ENCODE assay signal across 17 cellular contexts in genomic region chr20:35762461-35762860, GRCh38.
"Had no signal": no experiment of that assay in that cellular context is flagged by ENCODE, and none has a peak within 500 bp of the region (broad histone marks: within the 10 kb centered on the region; RNA-seq: fewer than 3 reads in every experiment).

No MANE protein-coding gene starts in this region.

- H3K4me1 Mint-ChIP-seq: endodermal cell had no signal

- H3K4me3 Mint-ChIP-seq: endodermal cell; natural killer cell; T-helper 1 cell treated with Interleukin-12 subunit alpha and Interleukin-12 subunit beta and Interleukin-4 antibody, amounts not matched to agents 30 μg/mL and 1 μg/mL, for 36 hours had no signal

- H3K27me3 ChIP-seq: body of pancreas, colonic mucosa, heart left ventricle, spleen, thyroid gland had no signal

- H3K36me3 ChIP-seq: colonic mucosa, heart left ventricle, spleen, thyroid gland had no signal

- H3K4me3 ChIP-seq: body of pancreas, colonic mucosa, heart left ventricle, spleen, thyroid gland had no signal

- H3K36me3 Mint-ChIP-seq: natural killer cell had no signal

- H3K27ac Mint-ChIP-seq: endodermal cell; natural killer cell; T-helper 1 cell treated with Interleukin-12 subunit alpha and Interleukin-12 subunit beta and Interleukin-4 antibody, amounts not matched to agents 30 μg/mL and 1 μg/mL, for 36 hours had no signal

- ATAC-seq: body of pancreas, heart left ventricle, natural killer cell had no signal

- H3K9me3 Mint-ChIP-seq: endodermal cell; natural killer cell; T-helper 1 cell treated with Interleukin-12 subunit alpha and Interleukin-12 subunit beta and Interleukin-4 antibody, amounts not matched to agents 30 μg/mL and 1 μg/mL, for 36 hours had no signal

- H3K9me3 ChIP-seq: body of pancreas, colonic mucosa, heart left ventricle, spleen, thyroid gland had no signal

- FAIRE-seq: frontal cortex, urothelium cell line had no signal

- H3K27ac ChIP-seq: body of pancreas, colonic mucosa, heart left ventricle, spleen, thyroid gland, VCaP had no signal

- H3K4me1 ChIP-seq: body of pancreas, colonic mucosa had no signal

- DNase-seq: activated CD4-positive, alpha-beta T cell treated with anti-CD3 and anti-CD28 coated beads, Interleukin-2, amount 50 U/mL, for 48 hours; activated naive CD4-positive, alpha-beta T cell; body of pancreas; central memory CD4-positive, alpha-beta T cell; colonic mucosa; endodermal cell; erythroblast; heart left ventricle; mesenchymal stem cell; natural killer cell; spleen; stimulated activated naive CD4-positive, alpha-beta T cell; thyroid gland had no signal
